ENCODE assay signal across 8 cellular contexts in genomic region chr16:67843343-67843765, GRCh38.
DNase-seq lines count a peak whose midpoint lies in the region; ATAC-seq and TF ChIP-seq lines count a peak whose summit lies in the region.

No MANE protein-coding gene starts in this region.

- H3K4me3 Mint-ChIP-seq in effector memory CD8-positive, alpha-beta T cell = peak overlapping the region; percentile 92 to 96

- no peak for ATAC-seq in effector memory CD8-positive, alpha-beta T cell (replicated peaks)
- no peak for ATAC-seq in HG03342 (IDR thresholded peaks at IDR 0.05; ENCODE audit: unreplicated experiment)
- ATAC-seq in HG03175 (IDR thresholded peaks at IDR 0.05; ENCODE audit: unreplicated experiment) = no peak
- ATAC-seq in HG03135 (IDR thresholded peaks at IDR 0.05; ENCODE audit: unreplicated experiment) = no peak

- H3K27ac ChIP-seq in neutrophil = peak overlapping the region; percentile 92

- no peak for TF ChIP-seq CTCF in neutrophil (IDR thresholded peaks at IDR 0.05)

- no peaks in the 10 kb centered on the region for H3K27me3 Mint-ChIP-seq in effector memory CD8-positive, alpha-beta T cell

- peaks cover 41 to 59% of the 10 kb centered on the region in 2 experiments for H3K4me1 ChIP-seq in neutrophil (ENCODE audit: control insufficient read depth in 1 of 2, insufficient read depth in 1 of 2, low read depth in 1 of 2, low read length in 1 of 2)

- H3K9me3 Mint-ChIP-seq in effector memory CD8-positive, alpha-beta T cell = no peaks in the 10 kb centered on the region

- peaks cover 38 to 39% of the 10 kb centered on the region in 2 donors for H3K4me1 Mint-ChIP-seq in effector memory CD8-positive, alpha-beta T cell (ENCODE audit: low read depth in 2 of 2)

- no peaks in the 10 kb centered on the region for H3K9me3 ChIP-seq in neutrophil

- peak overlapping the region; percentile 96 for H3K4me3 ChIP-seq in neutrophil (ENCODE audit: low read depth in 1 of 2, low read length in 1 of 2)

- DNase-seq in COLO668 (lab: John Stamatoyannopoulos, UW; ENCODE audit: unreplicated experiment) (peak; percentile 39), NCI-H69 (lab: John Stamatoyannopoulos, UW) (peak; percentile 62), SKM-1 treated with dmso at 0.1 percent for 144 hours (lab: John Stamatoyannopoulos, UW; ENCODE audit: unreplicated experiment) (no peak)
- no peak for DNase-seq in effector memory CD8-positive, alpha-beta T cell

- H3K36me3 Mint-ChIP-seq in effector memory CD8-positive, alpha-beta T cell (ENCODE audit: insufficient read depth) = peaks cover 27% of the 10 kb centered on the region

- no peaks in the 10 kb centered on the region for H3K27me3 ChIP-seq in neutrophil

- no peaks in the 10 kb centered on the region for H3K36me3 ChIP-seq in neutrophil

- H3K27ac Mint-ChIP-seq in effector memory CD8-positive, alpha-beta T cell = peak overlapping the region; percentile 93 to 95

Comparison
In these comparisons a context has a peak if more than half of its experiments do, and no peak if none do; other contexts are left out.
1. DNase-seq: peak in COLO668 (single experiment) and NCI-H69 (single experiment); none in effector memory CD8-positive, alpha-beta T cell (0 of 3) and SKM-1 treated with dmso at 0.1 percent for 144 hours (single experiment).